8 cellular contexts compared by ENCODE assay signal in genomic region chr2:86200564-86200963, GRCh38. TPM values are rescaled to one million over a fixed set of nuclear protein-coding genes. Genes with fewer than 3 reads are reported as not detected.
DNase-seq lines count a peak whose midpoint lies in the region; ATAC-seq and TF ChIP-seq lines count a peak whose summit lies in the region.
"Not testable (repeated sequence)": the region's sequence is repeated elsewhere in the genome, so short reads cannot be mapped to it uniquely, and the experiment has no call there.

No MANE protein-coding gene starts in this region.

- H3K4me2 ChIP-seq in DND-41 (ENCODE audit: insufficient read depth, low read length) (peak overlapping the region; percentile 83), KMS-11 (peak overlapping the region; percentile 71)
- H3K4me2 ChIP-seq in neural cell (ENCODE audit: low read length) = not testable (repeated sequence)

- not testable (repeated sequence) for TF ChIP-seq POLR2A in suprapubic skin (IDR thresholded peaks at IDR 0.05)

- not testable (repeated sequence) for TF ChIP-seq CTCF in DND-41 (IDR thresholded peaks at IDR 0.05; ENCODE audit: borderline replicate concordance, extremely low read depth, low read length, poor library complexity, severe bottlenecking); KMS-11 (conservative IDR thresholded peaks at IDR 0.05; ENCODE audit: low read depth, low read length); neural cell (IDR thresholded peaks at IDR 0.05; ENCODE audit: poor library complexity, severe bottlenecking); suprapubic skin (IDR thresholded peaks at IDR 0.05)

- TF ChIP-seq RAD21 in neural cell (conservative IDR thresholded peaks at IDR 0.05) = not testable (repeated sequence)

- not testable (repeated sequence) for DNase-seq in DND-41; T-helper 2 cell treated with Interferon-gamma antibody and Interleukin-4, amounts not matched to agents 5 μg/mL and 100 μg/mL, for 36 hours (ENCODE audit: low spot score); suprapubic skin (ENCODE audit: low spot score in 2 of 2)

- H3K9me2 ChIP-seq in neural cell (ENCODE audit: insufficient read depth, low read length) = not testable (repeated sequence)

- not testable (repeated sequence) for H3K27me3 Mint-ChIP-seq in T-helper 2 cell treated with Interferon-gamma antibody and Interleukin-4, amounts not matched to agents 5 μg/mL and 100 μg/mL, for 36 hours (ENCODE audit: low read depth); activated naive CD8-positive, alpha-beta T cell

- not testable (repeated sequence) for H4K20me1 ChIP-seq in DND-41 (ENCODE audit: insufficient read depth, low read length); KMS-11 (ENCODE audit: insufficient read depth); neural cell (ENCODE audit: insufficient read depth)

- H3K36me3 ChIP-seq in DND-41 (ENCODE audit: insufficient read depth, low read length); KMS-11 (ENCODE audit: insufficient read depth); endocrine pancreas (ENCODE audit: control insufficient read depth, insufficient read depth, low read length); iPS-20b (ENCODE audit: insufficient read depth, low read depth, low read length); neural cell (ENCODE audit: insufficient read depth, low read length); suprapubic skin: not testable (repeated sequence)

- peaks cover 29% of the 10 kb centered on the region for H3K4me1 Mint-ChIP-seq in T-helper 2 cell treated with Interferon-gamma antibody and Interleukin-4, amounts not matched to agents 5 μg/mL and 100 μg/mL, for 36 hours (ENCODE audit: low read depth)
- peaks cover 48% of the 10 kb centered on the region for H3K4me1 Mint-ChIP-seq in activated naive CD8-positive, alpha-beta T cell (ENCODE audit: low read depth)

- H3K27ac ChIP-seq in DND-41 (ENCODE audit: low read length); KMS-11; iPS-20b (ENCODE audit: low read length); neural cell (ENCODE audit: low read length); suprapubic skin: not testable (repeated sequence)

- 84% methylated on average over 11 of the region's 11 CpGs for WGBS in suprapubic skin

- H3K36me3 Mint-ChIP-seq in T-helper 2 cell treated with Interferon-gamma antibody and Interleukin-4, amounts not matched to agents 5 μg/mL and 100 μg/mL, for 36 hours (ENCODE audit: low read depth); activated naive CD8-positive, alpha-beta T cell: not testable (repeated sequence)

- not testable (repeated sequence) for ATAC-seq in DND-41 (ENCODE audit: insufficient read depth, low read depth)

- not testable (repeated sequence) for H3F3A ChIP-seq in neural cell (ENCODE audit: insufficient read depth, low read length, poor library complexity, severe bottlenecking)

- H3K27ac Mint-ChIP-seq in T-helper 2 cell treated with Interferon-gamma antibody and Interleukin-4, amounts not matched to agents 5 μg/mL and 100 μg/mL, for 36 hours = peak overlapping the region; percentile 61
- H3K27ac Mint-ChIP-seq in activated naive CD8-positive, alpha-beta T cell = peak overlapping the region; percentile 77

- H3K9ac ChIP-seq in DND-41 (ENCODE audit: low read depth, low read length) = peak overlapping the region; percentile 72
- H3K9ac ChIP-seq in KMS-11; endocrine pancreas (ENCODE audit: control insufficient read depth, insufficient read depth, low read length); neural cell (ENCODE audit: low read length): not testable (repeated sequence)
- H3K9ac ChIP-seq in iPS-20b (ENCODE audit: low read depth, low read length) = peak overlapping the region; percentile 97; the same call in 1 of the 2 replicates

- H3K4me1 ChIP-seq in DND-41 (ENCODE audit: insufficient read depth, low read length) = peaks cover 40% of the 10 kb centered on the region
- peaks cover 32% of the 10 kb centered on the region for H3K4me1 ChIP-seq in KMS-11 (ENCODE audit: low read depth, poor library complexity, severe bottlenecking)
- H3K4me1 ChIP-seq in endocrine pancreas (ENCODE audit: control insufficient read depth, insufficient read depth, low read length); iPS-20b (ENCODE audit: insufficient read depth, low read length): not testable (repeated sequence)
- peaks cover 31% of the 10 kb centered on the region for H3K4me1 ChIP-seq in suprapubic skin

- H3K4me3 Mint-ChIP-seq in T-helper 2 cell treated with Interferon-gamma antibody and Interleukin-4, amounts not matched to agents 5 μg/mL and 100 μg/mL, for 36 hours = peak overlapping the region; percentile 97
- peak overlapping the region; percentile 99 for H3K4me3 Mint-ChIP-seq in activated naive CD8-positive, alpha-beta T cell

- not testable (repeated sequence) for H2AFZ ChIP-seq in DND-41 (ENCODE audit: low read depth, low read length); KMS-11 (ENCODE audit: low read depth); neural cell (ENCODE audit: low read depth, low read length)

- not testable (repeated sequence) for TF ChIP-seq EP300 in neural cell (conservative IDR thresholded peaks at IDR 0.05; ENCODE audit: poor library complexity, severe bottlenecking); suprapubic skin (IDR thresholded peaks at IDR 0.05)

- H3K79me2 ChIP-seq in DND-41 (ENCODE audit: insufficient read depth, low read length) = peaks cover 58% of the 10 kb centered on the region
- peaks cover 47% of the 10 kb centered on the region for H3K79me2 ChIP-seq in KMS-11 (ENCODE audit: insufficient read depth, low read depth)
- H3K79me2 ChIP-seq in neural cell (replicated peaks; ENCODE audit: insufficient read depth, low read length) = peaks cover 11% of the 10 kb centered on the region

- H3K9me3 ChIP-seq in DND-41 (ENCODE audit: insufficient read depth, low read length, severe bottlenecking); endocrine pancreas (ENCODE audit: control insufficient read depth, low read length); iPS-20b (ENCODE audit: insufficient read depth, low read depth, low read length); neural cell (ENCODE audit: low read length); suprapubic skin: not testable (repeated sequence)

- H3K4me3 ChIP-seq in DND-41 (ENCODE audit: low read depth in 1 of 2, low read length in 2 of 2) (peak overlapping the region; percentile 64 to 75; a peak in 3 of 4 replicates), endocrine pancreas (ENCODE audit: control insufficient read depth, insufficient read depth, low read length) (peak overlapping the region; percentile 95), iPS-20b (ENCODE audit: low read length) (peak overlapping the region; percentile 91), neural cell (ENCODE audit: low read length) (peak overlapping the region; percentile 73), suprapubic skin (peak overlapping the region; percentile 79)
- H3K4me3 ChIP-seq in KMS-11 (IDR thresholded peaks at IDR 0.05; ENCODE audit: insufficient read depth, low read depth, low read length) = not testable (repeated sequence)

- not testable (repeated sequence) for H3K9me3 Mint-ChIP-seq in T-helper 2 cell treated with Interferon-gamma antibody and Interleukin-4, amounts not matched to agents 5 μg/mL and 100 μg/mL, for 36 hours; activated naive CD8-positive, alpha-beta T cell (ENCODE audit: low read depth)

- not testable (repeated sequence) for H3K27me3 ChIP-seq in DND-41 (ENCODE audit: insufficient read depth, low read length, poor library complexity); KMS-11 (ENCODE audit: insufficient read depth, low read depth); endocrine pancreas (ENCODE audit: control insufficient read depth, insufficient read depth, low read length); iPS-20b (ENCODE audit: insufficient read depth, low read length); neural cell (ENCODE audit: insufficient read depth, low read depth, low read length); suprapubic skin

RNA-seq across cellular contexts. Expression of gene MRPL35, which starts 1.3 kb away (rescaled TPM):
- polyA plus RNA-seq in neural cell = 51.1 and 51.5 TPM in 2 replicates
- 42.3 and 47.5 TPM in 2 replicates for polyA minus RNA-seq in neural cell
- 10 to 100 TPM; 10.7 to 28.1 (median 24.2) TPM for total RNA-seq in suprapubic skin

RNA-seq across cellular contexts. Expression of gene IMMT, which starts 5.3 kb away (rescaled TPM):
- 44.9 and 45.9 TPM in 2 replicates for polyA plus RNA-seq in neural cell
- 81.6 and 85.9 TPM in 2 replicates for polyA minus RNA-seq in neural cell
- total RNA-seq in suprapubic skin = 10 to 100 TPM; 39.5 to 73.2 (median 46.7) TPM
